In genomic region chr15:29747837-29748417, GRCh38 we compare ENCODE assay signal across 9 cellular contexts.
A peak's percentile ranks its signal among the peaks of the same experiment; 100 is the strongest.
DNase-seq lines count a peak whose midpoint lies in the region; ATAC-seq, FAIRE-seq and TF ChIP-seq lines count a peak whose summit lies in the region.
"Had no signal": no experiment of that assay in that cellular context is flagged by ENCODE, and none has a peak within 500 bp of the region (broad histone marks: within the 10 kb centered on the region; RNA-seq: fewer than 3 reads in every experiment).

No MANE protein-coding gene starts in this region.

- H3K9me3 ChIP-seq in upper lobe of right lung (no peaks in the 10 kb centered on the region), ovary (no peaks in the 10 kb centered on the region)

- H3K36me3 ChIP-seq in upper lobe of right lung (no peaks in the 10 kb centered on the region), ovary (no peaks in the 10 kb centered on the region)

- H3K4me1 ChIP-seq in upper lobe of right lung = peaks cover 5% of the 10 kb centered on the region
- no peaks in the 10 kb centered on the region for H3K4me1 ChIP-seq in ovary (ENCODE audit: insufficient read depth)

- H3K27ac ChIP-seq in upper lobe of right lung (no peak overlapping the region), ovary (no peak overlapping the region)

- no peaks in the 10 kb centered on the region for H3K27me3 ChIP-seq in upper lobe of right lung
- H3K27me3 ChIP-seq in ovary = no peaks in the 10 kb centered on the region

- WGBS in ovary, 3 donors = 62 to 67% (median 66%) methylated on average over 3 of the region's 3 CpGs

- no peak for TF ChIP-seq POLR2A in ovary (IDR thresholded peaks at IDR 0.05)

- intact Hi-C loops in Right ventricle myocardium superior (cut with DNase I) (loop anchor here (5.0 kb wide), 1 partner anchor 179 kb away; no protein-coding TSS in a partner anchor), left cardiac atrium (cut with DNase I) (loop anchor here (2.0 to 10.0 kb wide), 2 partner anchors 177 to 187 kb away; no protein-coding TSS in a partner anchor), upper lobe of right lung (cut with DNase I) (no loop called here), ovary (cut with DNase I) (loop anchor here (5.0 to 10.0 kb wide), 4 partner anchors 177 to 327 kb away; no protein-coding TSS in a partner anchor)

- TF ChIP-seq EP300 in ovary (IDR thresholded peaks at IDR 0.05) = no peak

- TF ChIP-seq CTCF in upper lobe of right lung (IDR thresholded peaks at IDR 0.05) (peak; percentile 60), ovary (IDR thresholded peaks at IDR 0.05) (peak in 1 of 3 donors; percentile 38), GM10266 (IDR thresholded peaks at IDR 0.05; ENCODE audit: control insufficient read depth, insufficient read depth, low read depth, missing control alignments) (no peak)

- H3K4me3 ChIP-seq in upper lobe of right lung (no peak overlapping the region), ovary (no peak overlapping the region)

- ATAC-seq in Right ventricle myocardium superior (ENCODE audit: poor library complexity) (peak; percentile 44), left cardiac atrium (no peak), SK-N-SH treated with all-trans-retinoic acid at 6 μM for 48 hours (peak; percentile 68), upper lobe of right lung (no peak), HG02571 (IDR thresholded peaks at IDR 0.05; ENCODE audit: unreplicated experiment) (no peak)

- DNase-seq in Right ventricle myocardium superior (no peak), left cardiac atrium (no peak), frontal cortex (ENCODE audit: low spot score in 2 of 2) (no peak), upper lobe of right lung (no peak), ovary (no peak), GM10266 (ENCODE audit: extremely low spot score) (no peak)
- DNase-seq: activated effector memory CD4-positive, alpha-beta T cell treated with Interleukin-2 at 50 U/mL for 16 hours had no signal

- FAIRE-seq in frontal cortex (lab: Jason Lieb, UNC) = peak; percentile 97

TF ChIP-seq in SK-N-SH treated with all-trans-retinoic acid at 6 μM for 48 hours, 23 proteins besides CTCF, POLR2A, EP300 and RAD21:
- no peak for TF ChIP-seq PPARA (CRISPR knock-in tag; IDR thresholded peaks at IDR 0.05; ENCODE audit: borderline replicate concordance)
- TF ChIP-seq ESRRG (CRISPR knock-in tag; IDR thresholded peaks at IDR 0.05) = no peak
- TF ChIP-seq OSR1 (CRISPR knock-in tag; IDR thresholded peaks at IDR 0.05) = no peak
- no peak for TF ChIP-seq SNAI2 (CRISPR knock-in tag; IDR thresholded peaks at IDR 0.05)
- no peak for TF ChIP-seq TOX (CRISPR knock-in tag; IDR thresholded peaks at IDR 0.05; ENCODE audit: borderline replicate concordance)
- TF ChIP-seq ZFP30 (CRISPR knock-in tag; IDR thresholded peaks at IDR 0.05) = no peak
- no peak for TF ChIP-seq CSDC2 (CRISPR knock-in tag; IDR thresholded peaks at IDR 0.05)
- TF ChIP-seq TSHZ2 (CRISPR knock-in tag; IDR thresholded peaks at IDR 0.05) = no peak
- no peak for TF ChIP-seq CSRNP3 (CRISPR knock-in tag; IDR thresholded peaks at IDR 0.05)
- TF ChIP-seq PATZ1 (CRISPR knock-in tag; IDR thresholded peaks at IDR 0.05; ENCODE audit: borderline replicate concordance) = no peak
- no peak for TF ChIP-seq ISL1 (CRISPR knock-in tag; IDR thresholded peaks at IDR 0.05)
- no peak for TF ChIP-seq ZNF70 (CRISPR knock-in tag; IDR thresholded peaks at IDR 0.05)
- TF ChIP-seq ARNTL (CRISPR knock-in tag; IDR thresholded peaks at IDR 0.05; ENCODE audit: borderline replicate concordance, low read depth) = no peak
- no peak for TF ChIP-seq RARB (CRISPR knock-in tag; IDR thresholded peaks at IDR 0.05)
- TF ChIP-seq POU6F1 (CRISPR knock-in tag; IDR thresholded peaks at IDR 0.05; ENCODE audit: borderline replicate concordance, low read depth) = no peak
- TF ChIP-seq ZNF8 (CRISPR knock-in tag; IDR thresholded peaks at IDR 0.05) = no peak

Comparison
In these comparisons a context has a peak if more than half of its experiments do, and no peak if none do; other contexts are left out.
1. ATAC-seq: peak in Right ventricle myocardium superior (single experiment) and SK-N-SH treated with all-trans-retinoic acid at 6 μM for 48 hours (single experiment); none in left cardiac atrium (0 of 2), upper lobe of right lung (single experiment) and HG02571 (single experiment).